8 cellular contexts compared by ENCODE assay signal in genomic region chr15:26082833-26083174, GRCh38.
DNase-seq lines count a peak whose midpoint lies in the region; ATAC-seq and TF ChIP-seq lines count a peak whose summit lies in the region.

No MANE protein-coding gene starts in this region.

- H3K27me3 ChIP-seq in iPS-18a (ENCODE audit: control insufficient read depth, insufficient read depth, low read length) (no peaks in the 10 kb centered on the region), spleen (replicated peaks in 1 of 7) (no peaks in the 10 kb centered on the region)

- H3K36me3 Mint-ChIP-seq in Calu3 (ENCODE audit: insufficient read depth, unreplicated experiment) = peaks cover 10% of the 10 kb centered on the region
- H3K36me3 Mint-ChIP-seq in activated naive CD8-positive, alpha-beta T cell treated with anti-CD3 and anti-CD28 coated beads, Interleukin-2, amount 50 U/mL, for 24 hours (ENCODE audit: low read depth) = peaks cover 2% of the 10 kb centered on the region

- no peaks in the 10 kb centered on the region for H3K4me1 Mint-ChIP-seq in Calu3 (ENCODE audit: low read depth, unreplicated experiment)
- peaks cover 27% of the 10 kb centered on the region for H3K4me1 Mint-ChIP-seq in activated naive CD8-positive, alpha-beta T cell treated with anti-CD3 and anti-CD28 coated beads, Interleukin-2, amount 50 U/mL, for 24 hours

- no peaks in the 10 kb centered on the region for H3K36me3 ChIP-seq in iPS-18a (ENCODE audit: control insufficient read depth, low read depth, low read length)
- no peaks in the 10 kb centered on the region for H3K36me3 ChIP-seq in spleen

- no peak for TF ChIP-seq CTCF in Calu3 (IDR thresholded peaks at IDR 0.05; ENCODE audit: unreplicated experiment)
- no peak for TF ChIP-seq CTCF in spleen (IDR thresholded peaks at IDR 0.05 in 8 of 11, conservative IDR thresholded peaks at IDR 0.05 in 3 of 11)

- DNase-seq in Calu3 (no peak), spleen (no peak), NCI-H1930 (lab: John Stamatoyannopoulos, UW) (no peak)
- no peak for DNase-seq in activated naive CD8-positive, alpha-beta T cell treated with anti-CD3 and anti-CD28 coated beads, Interleukin-2, amount 50 U/mL, for 24 hours

- no peaks in the 10 kb centered on the region for H3K27me3 Mint-ChIP-seq in Calu3 (ENCODE audit: unreplicated experiment)
- peaks cover 3% of the 10 kb centered on the region for H3K27me3 Mint-ChIP-seq in activated naive CD8-positive, alpha-beta T cell treated with anti-CD3 and anti-CD28 coated beads, Interleukin-2, amount 50 U/mL, for 24 hours

- ATAC-seq in HG03432 (IDR thresholded peaks at IDR 0.05; ENCODE audit: unreplicated experiment) (peak; percentile 11), GM18867 (IDR thresholded peaks at IDR 0.05; ENCODE audit: unreplicated experiment) (no peak), GM18511 (IDR thresholded peaks at IDR 0.05; ENCODE audit: unreplicated experiment) (no peak)
- ATAC-seq in activated naive CD8-positive, alpha-beta T cell treated with anti-CD3 and anti-CD28 coated beads, Interleukin-2, amount 50 U/mL, for 24 hours = no peak

- TF ChIP-seq POLR2A in spleen (IDR thresholded peaks at IDR 0.05) = no peak

- peak overlapping the region; percentile 81 for H3K4me3 ChIP-seq in iPS-18a (ENCODE audit: low read length)
- peak overlapping the region; percentile 49 to 80 (median 62) for H3K4me3 ChIP-seq in spleen

- no peaks in the 10 kb centered on the region for H3K9me3 Mint-ChIP-seq in Calu3 (ENCODE audit: low read depth, unreplicated experiment)
- H3K9me3 Mint-ChIP-seq in activated naive CD8-positive, alpha-beta T cell treated with anti-CD3 and anti-CD28 coated beads, Interleukin-2, amount 50 U/mL, for 24 hours = peaks cover 6% of the 10 kb centered on the region

- CTCF ChIA-PET in Calu3 (lab: Charles Lee) = no interaction called here

- no peak overlapping the region for H3K27ac Mint-ChIP-seq in Calu3 (ENCODE audit: unreplicated experiment)
- peak overlapping the region; percentile 97 for H3K27ac Mint-ChIP-seq in activated naive CD8-positive, alpha-beta T cell treated with anti-CD3 and anti-CD28 coated beads, Interleukin-2, amount 50 U/mL, for 24 hours

- peak overlapping the region; percentile 66 for H3K4me3 Mint-ChIP-seq in Calu3 (ENCODE audit: low read depth, unreplicated experiment)
- peak overlapping the region; percentile 85 for H3K4me3 Mint-ChIP-seq in activated naive CD8-positive, alpha-beta T cell treated with anti-CD3 and anti-CD28 coated beads, Interleukin-2, amount 50 U/mL, for 24 hours

- H3K9ac ChIP-seq in iPS-18a (ENCODE audit: low read length) = peak overlapping the region; percentile 81

- intact Hi-C loops in Calu3 (cut with micrococcal nuclease; ENCODE audit: unreplicated experiment) (no loop called here), spleen (cut with DNase I; ENCODE audit: low total_unique reads) (no loop called here)

- H3K4me1 ChIP-seq in iPS-18a (ENCODE audit: control insufficient read depth, low read depth, low read length) (peaks cover 19% of the 10 kb centered on the region), spleen (peaks cover 0 to 17% (median 2%) of the 10 kb centered on the region in 6 donors)

- BruUV-seq in Calu3 (replicated peaks; lab: Mats Ljungman, UMichigan) = no TSS peak

- 9 to 14% (median 10%) methylated on average over 10 of the region's 10 CpGs for WGBS in spleen, 5 donors

- H3K27ac ChIP-seq in iPS-18a (ENCODE audit: low read length) (peak overlapping the region; percentile 38), spleen (peak overlapping the region; percentile 83 to 96 (median 90))

- H3K9me3 ChIP-seq in iPS-18a (ENCODE audit: control insufficient read depth, low read depth, low read length) (no peaks in the 10 kb centered on the region), spleen (no peaks in the 10 kb centered on the region)
